Comparison of ENCODE assay signal across 20 cellular contexts in genomic region chr15:98774756-98775497, GRCh38.
DNase-seq lines count a peak whose midpoint lies in the region; TF ChIP-seq lines count a peak whose summit lies in the region.
"Had no signal": no experiment of that assay in that cellular context is flagged by ENCODE, and none has a peak within 500 bp of the region (broad histone marks: within the 10 kb centered on the region; RNA-seq: fewer than 3 reads in every experiment).

No MANE protein-coding gene starts in this region.

- no peak overlapping the region for H3K4me3 ChIP-seq in HL-60 (replicated peaks; ENCODE audit: insufficient read depth, low read length)
- H3K4me3 ChIP-seq in fibroblast of mammary gland (ENCODE audit: control insufficient read depth, low read depth, low read length) = no peak overlapping the region
- H3K4me3 ChIP-seq in prostate gland = no peak overlapping the region
- no peak overlapping the region for H3K4me3 ChIP-seq in mesendoderm (ENCODE audit: low read length)
- H3K4me3 ChIP-seq: gastrocnemius medialis, HAP-1, tibial nerve had no signal

- H3K18ac ChIP-seq in mesendoderm (ENCODE audit: low read length) = no peak overlapping the region

- H3K79me1 ChIP-seq in mesendoderm (ENCODE audit: low read length) = peaks cover 24% of the 10 kb centered on the region

- CTCF ChIA-PET in RWPE1 (lab: Yijun Ruan, JAX) = interaction anchor here (0.6 to 1.2 kb wide), 4 partner anchors 113 to 319 kb away, joined by 3 to 4 read pairs (median 4); no protein-coding TSS in a partner anchor

- H3K4ac ChIP-seq in mesendoderm (ENCODE audit: low read depth, low read length) = no peak overlapping the region

- intact Hi-C loops in prostate gland (cut with DNase I) = loop anchor here (5.0 kb wide), 3 partner anchors 123 to 302 kb away; no protein-coding TSS in a partner anchor

- no peak overlapping the region for H2BK120ac ChIP-seq in mesendoderm (ENCODE audit: low read depth, low read length)

- no peak overlapping the region for H2BK5ac ChIP-seq in mesendoderm (ENCODE audit: low read length)

- no peak overlapping the region for H2AK5ac ChIP-seq in mesendoderm (ENCODE audit: low read length)

- H3K27me3 ChIP-seq in HL-60 (ENCODE audit: insufficient read depth, poor library complexity, severe bottlenecking) (no peaks in the 10 kb centered on the region), prostate gland (replicated peaks; ENCODE audit: insufficient read depth) (no peaks in the 10 kb centered on the region), mesendoderm (ENCODE audit: insufficient read depth, low read length, poor library complexity) (no peaks in the 10 kb centered on the region)
- H3K27me3 ChIP-seq: gastrocnemius medialis, tibial nerve had no signal

- H3K56ac ChIP-seq in mesendoderm (ENCODE audit: low read length) = no peak overlapping the region

- no peaks in the 10 kb centered on the region for H3K36me3 ChIP-seq in prostate gland
- H3K36me3 ChIP-seq in mesendoderm (ENCODE audit: control insufficient read depth, insufficient read depth, low read length) = no peaks in the 10 kb centered on the region
- H3K36me3 ChIP-seq: gastrocnemius medialis, HAP-1, tibial nerve, WERI-Rb-1 had no signal

- H4K5ac ChIP-seq in mesendoderm (ENCODE audit: low read length) = no peak overlapping the region

- H3K9me3 ChIP-seq in prostate gland = no peaks in the 10 kb centered on the region
- H3K9me3 ChIP-seq: gastrocnemius medialis, HAP-1, SK-N-SH, tibial nerve had no signal

- H3K4me2 ChIP-seq in mesendoderm (ENCODE audit: low read length) = no peak overlapping the region
- H3K4me2 ChIP-seq: SK-N-SH had no signal

- peaks cover 76% of the 10 kb centered on the region for H3K79me2 ChIP-seq in mesendoderm (ENCODE audit: control insufficient read depth, insufficient read depth, low read length)

- no peak overlapping the region for H2BK15ac ChIP-seq in mesendoderm (replicated peaks; ENCODE audit: low read depth)

- H3K23ac ChIP-seq in mesendoderm (ENCODE audit: low read length) = no peak overlapping the region

- DNase-seq in HL-60 (ENCODE audit: low read depth in 1 of 2, low spot score in 1 of 2) (peak in 1 of 2 experiments; percentile 30), RWPE1 (ENCODE audit: low spot score) (peak; percentile 94), fibroblast of mammary gland (ENCODE audit: low read depth) (peak; percentile 41), prostate gland (ENCODE audit: low spot score) (peak; percentile 47), NCI-H1092 (lab: John Stamatoyannopoulos, UW) (no peak), mesendoderm (no peak), D341Med (ENCODE audit: low spot score) (no peak), DMS153 (lab: John Stamatoyannopoulos, UW) (no peak)
- DNase-seq: activated CD4-positive, alpha-beta T cell treated with anti-CD3 and anti-CD28 coated beads, Interleukin-2, amount 50 U/mL, for 48 hours; activated effector memory CD4-positive, alpha-beta T cell treated with anti-CD3 and anti-CD28 coated beads, Interleukin-2, amount 50 U/mL, for 16 hours; DND-41; gastrocnemius medialis; kidney glomerular epithelial cell; NCI-H1694; NK-92 treated with Interleukin-12 subunit alpha and Interleukin-12 subunit beta, amount 100 ng/mL, for 24 hours; SK-N-SH; stimulated activated naive CD4-positive, alpha-beta T cell; WERI-Rb-1 had no signal

- peaks cover 25% of the 10 kb centered on the region for H3K4me1 ChIP-seq in prostate gland (replicated peaks)
- H3K4me1 ChIP-seq in mesendoderm (ENCODE audit: control insufficient read depth, low read depth, low read length) = peaks cover 30% of the 10 kb centered on the region

- no peak overlapping the region for H4K8ac ChIP-seq in mesendoderm (ENCODE audit: low read depth, low read length)

- POLR2A ChIA-PET in RWPE1 (lab: Yijun Ruan, JAX; ENCODE audit: low non-redundant PET) = no interaction called here

- TF ChIP-seq CTCF in HL-60 (IDR thresholded peaks at IDR 0.05; ENCODE audit: insufficient read depth, low read length) = no peak
- TF ChIP-seq CTCF in RWPE1 (conservative IDR thresholded peaks at IDR 0.05; ENCODE audit: low read depth) = no peak
- no peak for TF ChIP-seq CTCF in fibroblast of mammary gland (conservative IDR thresholded peaks at IDR 0.05; ENCODE audit: control insufficient read depth, insufficient read depth, low read depth, low read length)
- TF ChIP-seq CTCF in prostate gland (IDR thresholded peaks at IDR 0.05) = no peak

- peak overlapping the region; percentile 62 for H3K27ac ChIP-seq in HL-60 (replicated peaks)
- peak overlapping the region; percentile 93 for H3K27ac ChIP-seq in RWPE1
- peak overlapping the region in 1 of 2 donors; percentile 65 for H3K27ac ChIP-seq in prostate gland
- no peak overlapping the region for H3K27ac ChIP-seq in mesendoderm (ENCODE audit: low read depth, low read length)
- H3K27ac ChIP-seq: gastrocnemius medialis, tibial nerve, WERI-Rb-1 had no signal

- no peak overlapping the region for H3K9ac ChIP-seq in mesendoderm (ENCODE audit: low read length)
- H3K9ac ChIP-seq: SK-N-SH had no signal

- no peak for TF ChIP-seq POLR2A in prostate gland (IDR thresholded peaks at IDR 0.05)

- WGBS in prostate gland = 69% methylated on average over 10 of the region's 10 CpGs
- no CpG with 5 or more reads among the region's 10 CpGs for WGBS in mesendoderm (ENCODE audit: extremely low coverage, insufficient coverage, low lambda C conversion rate)

Comparison
In these comparisons a context has a peak if more than half of its experiments do, and no peak if none do; other contexts are left out.
1. DNase-seq: peak in RWPE1 (single experiment), fibroblast of mammary gland (single experiment) and prostate gland (single experiment); none in NCI-H1092 (single experiment), mesendoderm (single experiment), D341Med (single experiment) and DMS153 (single experiment).